In the genomic region with DNA sequence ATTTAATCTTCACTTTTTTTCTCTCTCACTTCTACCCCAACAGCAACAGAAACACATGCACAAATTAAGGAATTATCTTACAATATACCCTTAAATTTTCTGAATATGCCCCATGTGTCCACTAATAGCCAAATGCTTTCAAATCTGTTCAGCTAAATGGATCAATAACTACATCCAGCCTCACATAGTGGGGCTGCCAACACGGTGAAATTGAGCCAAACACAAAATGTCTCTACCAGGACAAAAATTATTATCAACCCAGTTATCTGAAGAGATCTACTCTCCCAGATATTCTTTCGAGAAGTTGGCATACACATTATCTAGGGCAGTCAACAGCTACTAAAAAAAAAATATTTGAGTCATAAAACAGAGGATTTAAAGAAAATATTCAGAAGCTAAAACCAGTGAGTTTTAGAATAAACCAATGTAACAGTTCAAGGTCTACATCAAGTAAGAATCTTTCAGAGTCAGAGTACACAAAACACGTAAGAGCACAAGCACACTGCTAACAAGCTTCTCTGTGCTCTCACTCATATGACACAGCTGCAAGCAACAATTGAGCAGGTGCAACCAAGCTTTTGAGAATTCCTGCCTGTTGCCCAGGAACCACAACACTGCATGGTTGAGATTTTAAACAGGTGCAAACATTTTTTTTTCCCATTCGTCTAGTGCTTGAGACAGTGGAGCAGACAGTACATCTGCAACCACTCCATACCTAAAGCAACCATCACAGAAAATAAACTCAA, we compare ENCODE assay signal across 1 cellular context.
TF ChIP-seq lines count a peak whose summit lies in the region.

No MANE protein-coding gene starts in this region.

TF ChIP-seq in HepG2, 621 proteins besides CTCF, POLR2A, EP300 and RAD21 (continued from another document):
- TF ChIP-seq, protein P1, sequence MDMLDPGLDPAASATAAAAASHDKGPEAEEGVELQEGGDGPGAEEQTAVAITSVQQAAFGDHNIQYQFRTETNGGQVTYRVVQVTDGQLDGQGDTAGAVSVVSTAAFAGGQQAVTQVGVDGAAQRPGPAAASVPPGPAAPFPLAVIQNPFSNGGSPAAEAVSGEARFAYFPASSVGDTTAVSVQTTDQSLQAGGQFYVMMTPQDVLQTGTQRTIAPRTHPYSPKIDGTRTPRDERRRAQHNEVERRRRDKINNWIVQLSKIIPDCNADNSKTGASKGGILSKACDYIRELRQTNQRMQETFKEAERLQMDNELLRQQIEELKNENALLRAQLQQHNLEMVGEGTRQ (IDR thresholded peaks at IDR 0.05; ENCODE audit: low read depth, low read length): no peak
- TF ChIP-seq, protein P1 (CRISPR knock-in tag; IDR thresholded peaks at IDR 0.05; ENCODE audit: borderline replicate concordance): no peak
- no peak for TF ChIP-seq SOX6 (IDR thresholded peaks at IDR 0.05)
- peak; percentile 89 for TF ChIP-seq SOX6 (CRISPR knock-in tag; IDR thresholded peaks at IDR 0.05)
- TF ChIP-seq, protein P2, sequence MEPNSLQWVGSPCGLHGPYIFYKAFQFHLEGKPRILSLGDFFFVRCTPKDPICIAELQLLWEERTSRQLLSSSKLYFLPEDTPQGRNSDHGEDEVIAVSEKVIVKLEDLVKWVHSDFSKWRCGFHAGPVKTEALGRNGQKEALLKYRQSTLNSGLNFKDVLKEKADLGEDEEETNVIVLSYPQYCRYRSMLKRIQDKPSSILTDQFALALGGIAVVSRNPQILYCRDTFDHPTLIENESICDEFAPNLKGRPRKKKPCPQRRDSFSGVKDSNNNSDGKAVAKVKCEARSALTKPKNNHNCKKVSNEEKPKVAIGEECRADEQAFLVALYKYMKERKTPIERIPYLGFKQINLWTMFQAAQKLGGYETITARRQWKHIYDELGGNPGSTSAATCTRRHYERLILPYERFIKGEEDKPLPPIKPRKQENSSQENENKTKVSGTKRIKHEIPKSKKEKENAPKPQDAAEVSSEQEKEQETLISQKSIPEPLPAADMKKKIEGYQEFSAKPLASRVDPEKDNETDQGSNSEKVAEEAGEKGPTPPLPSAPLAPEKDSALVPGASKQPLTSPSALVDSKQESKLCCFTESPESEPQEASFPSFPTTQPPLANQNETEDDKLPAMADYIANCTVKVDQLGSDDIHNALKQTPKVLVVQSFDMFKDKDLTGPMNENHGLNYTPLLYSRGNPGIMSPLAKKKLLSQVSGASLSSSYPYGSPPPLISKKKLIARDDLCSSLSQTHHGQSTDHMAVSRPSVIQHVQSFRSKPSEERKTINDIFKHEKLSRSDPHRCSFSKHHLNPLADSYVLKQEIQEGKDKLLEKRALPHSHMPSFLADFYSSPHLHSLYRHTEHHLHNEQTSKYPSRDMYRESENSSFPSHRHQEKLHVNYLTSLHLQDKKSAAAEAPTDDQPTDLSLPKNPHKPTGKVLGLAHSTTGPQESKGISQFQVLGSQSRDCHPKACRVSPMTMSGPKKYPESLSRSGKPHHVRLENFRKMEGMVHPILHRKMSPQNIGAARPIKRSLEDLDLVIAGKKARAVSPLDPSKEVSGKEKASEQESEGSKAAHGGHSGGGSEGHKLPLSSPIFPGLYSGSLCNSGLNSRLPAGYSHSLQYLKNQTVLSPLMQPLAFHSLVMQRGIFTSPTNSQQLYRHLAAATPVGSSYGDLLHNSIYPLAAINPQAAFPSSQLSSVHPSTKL (CRISPR knock-in tag; IDR thresholded peaks at IDR 0.05): peak; percentile 26; the same call in 1 of the 2 replicates
- no peak for TF ChIP-seq TCF7L2 (IDR thresholded peaks at IDR 0.05; ENCODE audit: low read depth, low read length)
- TF ChIP-seq FOXK2 (IDR thresholded peaks at IDR 0.05): no peak
- TF ChIP-seq, protein P3, sequence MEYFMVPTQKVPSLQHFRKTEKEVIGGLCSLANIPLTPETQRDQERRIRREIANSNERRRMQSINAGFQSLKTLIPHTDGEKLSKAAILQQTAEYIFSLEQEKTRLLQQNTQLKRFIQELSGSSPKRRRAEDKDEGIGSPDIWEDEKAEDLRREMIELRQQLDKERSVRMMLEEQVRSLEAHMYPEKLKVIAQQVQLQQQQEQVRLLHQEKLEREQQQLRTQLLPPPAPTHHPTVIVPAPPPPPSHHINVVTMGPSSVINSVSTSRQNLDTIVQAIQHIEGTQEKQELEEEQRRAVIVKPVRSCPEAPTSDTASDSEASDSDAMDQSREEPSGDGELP (IDR thresholded peaks at IDR 0.05; ENCODE audit: borderline replicate concordance, low read depth): peak; percentile 77
- TF ChIP-seq, protein P4, sequence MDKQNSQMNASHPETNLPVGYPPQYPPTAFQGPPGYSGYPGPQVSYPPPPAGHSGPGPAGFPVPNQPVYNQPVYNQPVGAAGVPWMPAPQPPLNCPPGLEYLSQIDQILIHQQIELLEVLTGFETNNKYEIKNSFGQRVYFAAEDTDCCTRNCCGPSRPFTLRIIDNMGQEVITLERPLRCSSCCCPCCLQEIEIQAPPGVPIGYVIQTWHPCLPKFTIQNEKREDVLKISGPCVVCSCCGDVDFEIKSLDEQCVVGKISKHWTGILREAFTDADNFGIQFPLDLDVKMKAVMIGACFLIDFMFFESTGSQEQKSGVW (CRISPR knock-in tag; IDR thresholded peaks at IDR 0.05; ENCODE audit: borderline replicate concordance): no peak
- TF ChIP-seq ZNF44 (CRISPR knock-in tag; IDR thresholded peaks at IDR 0.05): no peak
- TF ChIP-seq ZNF354B (CRISPR knock-in tag; IDR thresholded peaks at IDR 0.05): no peak
- peak; percentile 78 for TF ChIP-seq ASH2L (IDR thresholded peaks at IDR 0.05; ENCODE audit: insufficient read length, low read depth, low read length)
- TF ChIP-seq HDAC2 (CRISPR knock-in tag; IDR thresholded peaks at IDR 0.05): 0 out of 2 replicates have a peak, but pooled peaks have one; percentile 43
- TF ChIP-seq, protein P5, sequence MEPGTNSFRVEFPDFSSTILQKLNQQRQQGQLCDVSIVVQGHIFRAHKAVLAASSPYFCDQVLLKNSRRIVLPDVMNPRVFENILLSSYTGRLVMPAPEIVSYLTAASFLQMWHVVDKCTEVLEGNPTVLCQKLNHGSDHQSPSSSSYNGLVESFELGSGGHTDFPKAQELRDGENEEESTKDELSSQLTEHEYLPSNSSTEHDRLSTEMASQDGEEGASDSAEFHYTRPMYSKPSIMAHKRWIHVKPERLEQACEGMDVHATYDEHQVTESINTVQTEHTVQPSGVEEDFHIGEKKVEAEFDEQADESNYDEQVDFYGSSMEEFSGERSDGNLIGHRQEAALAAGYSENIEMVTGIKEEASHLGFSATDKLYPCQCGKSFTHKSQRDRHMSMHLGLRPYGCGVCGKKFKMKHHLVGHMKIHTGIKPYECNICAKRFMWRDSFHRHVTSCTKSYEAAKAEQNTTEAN (CRISPR knock-in tag; conservative IDR thresholded peaks at IDR 0.05): peak; percentile 34; the same call in 1 of the 2 replicates
- no peak for TF ChIP-seq ZSCAN25 (CRISPR knock-in tag; IDR thresholded peaks at IDR 0.05)
- no peak for TF ChIP-seq GABPA (IDR thresholded peaks at IDR 0.05; ENCODE audit: low read depth, low read length)
- 0 out of 2 replicates have a peak, but pooled peaks have one; percentile 15 for TF ChIP-seq GABPA (CRISPR knock-in tag; IDR thresholded peaks at IDR 0.05; ENCODE audit: low read depth)
- TF ChIP-seq, protein P6, sequence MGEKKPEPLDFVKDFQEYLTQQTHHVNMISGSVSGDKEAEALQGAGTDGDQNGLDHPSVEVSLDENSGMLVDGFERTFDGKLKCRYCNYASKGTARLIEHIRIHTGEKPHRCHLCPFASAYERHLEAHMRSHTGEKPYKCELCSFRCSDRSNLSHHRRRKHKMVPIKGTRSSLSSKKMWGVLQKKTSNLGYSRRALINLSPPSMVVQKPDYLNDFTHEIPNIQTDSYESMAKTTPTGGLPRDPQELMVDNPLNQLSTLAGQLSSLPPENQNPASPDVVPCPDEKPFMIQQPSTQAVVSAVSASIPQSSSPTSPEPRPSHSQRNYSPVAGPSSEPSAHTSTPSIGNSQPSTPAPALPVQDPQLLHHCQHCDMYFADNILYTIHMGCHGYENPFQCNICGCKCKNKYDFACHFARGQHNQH (CRISPR knock-in tag; IDR thresholded peaks at IDR 0.05): peak; percentile 21; the same call in 1 of the 2 replicates
- no peak for TF ChIP-seq HNRNPH1 (optimal IDR thresholded peaks at IDR 0.05; ENCODE audit: low read depth, low read length)
- no peak for TF ChIP-seq ZNF441 (CRISPR knock-in tag; IDR thresholded peaks at IDR 0.05; ENCODE audit: borderline replicate concordance)
- peak; percentile 60; the same call in 1 of the 2 replicates for TF ChIP-seq FOXJ3 (CRISPR knock-in tag; IDR thresholded peaks at IDR 0.05; ENCODE audit: borderline replicate concordance)
